8 cellular contexts compared by ENCODE assay signal in the genomic region with DNA sequence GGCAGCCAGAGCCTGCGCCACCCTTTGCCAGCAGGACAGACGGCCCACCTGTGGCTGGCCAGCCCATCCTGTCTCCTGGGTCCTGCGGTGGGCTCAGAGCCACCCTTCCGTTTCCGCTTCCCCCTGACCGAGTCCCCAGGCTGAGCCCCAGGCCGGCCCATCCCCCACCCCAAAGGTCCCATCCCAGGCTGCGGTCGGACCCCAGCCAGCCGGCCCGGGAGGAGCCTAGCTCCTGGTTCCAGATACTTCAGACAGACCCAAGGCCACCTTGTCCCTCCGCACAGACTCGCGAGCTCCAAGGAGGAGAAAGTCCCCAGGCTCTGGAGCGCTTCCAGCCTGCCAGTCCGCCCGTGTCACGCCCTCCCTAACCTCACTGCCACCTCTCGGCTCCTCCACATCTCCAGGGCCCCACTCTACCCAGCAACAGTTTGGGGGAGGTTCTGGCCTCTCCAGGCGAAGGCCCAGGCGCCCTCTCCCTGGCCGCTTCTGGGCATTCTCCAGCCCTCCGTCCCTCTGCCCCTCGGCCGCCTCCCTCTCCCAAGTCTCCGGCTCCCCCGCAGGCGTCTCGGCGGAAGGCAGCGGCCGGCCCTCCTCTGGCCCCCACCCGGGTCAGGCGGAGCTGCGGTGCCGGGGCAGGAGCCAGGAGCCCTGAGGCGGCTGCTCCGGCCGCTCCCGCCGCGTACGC. TPM values are rescaled to one million over a fixed set of nuclear protein-coding genes. Genes with fewer than 3 reads are reported as not detected.
DNase-seq lines count a peak whose midpoint lies in the region; ATAC-seq and TF ChIP-seq lines count a peak whose summit lies in the region.

No MANE protein-coding gene starts in this region.

- H3K27ac Mint-ChIP-seq in glutamatergic neuron (ENCODE audit: unreplicated experiment) = peak overlapping the region; percentile 73

- POLR2A ChIA-PET in PC-3 (lab: Charles Lee; ENCODE audit: unreplicated experiment) = interaction anchor here (0.6 kb wide), 1 partner anchor 489 kb away, joined by 3 read pairs; no protein-coding TSS in a partner anchor

- H3K79me2 ChIP-seq in PC-3 (ENCODE audit: low read length) = peaks cover 18% of the 10 kb centered on the region

- no peaks in the 10 kb centered on the region for H3K36me3 ChIP-seq in ES-I3 (ENCODE audit: insufficient read depth, low read length)
- no peaks in the 10 kb centered on the region for H3K36me3 ChIP-seq in PC-3 (ENCODE audit: low read depth, low read length)
- H3K36me3 ChIP-seq in prostate gland = no peaks in the 10 kb centered on the region

- BruUV-seq in PC-3 (replicated peaks; lab: Mats Ljungman, UMichigan) = no TSS peak

- H3F3A ChIP-seq in PC-3 (ENCODE audit: low read length, unreplicated experiment) = no peaks in the 10 kb centered on the region

- no peak overlapping the region for H3K27ac ChIP-seq in PC-3 (ENCODE audit: low read length)
- no peak overlapping the region for H3K27ac ChIP-seq in prostate gland

- H3K4me3 Mint-ChIP-seq in glutamatergic neuron (ENCODE audit: unreplicated experiment) = peak overlapping the region; percentile 87

- peak overlapping the region; percentile 88 for H2AFZ ChIP-seq in PC-3 (ENCODE audit: low read length)

- CTCF ChIA-PET in PC-3 (lab: Charles Lee) = no interaction called here

- no peaks in the 10 kb centered on the region for H3K9me3 ChIP-seq in ES-I3 (ENCODE audit: control insufficient read depth, insufficient read depth, low read length)
- H3K9me3 ChIP-seq in PC-3 (ENCODE audit: low read length) = no peaks in the 10 kb centered on the region
- no peaks in the 10 kb centered on the region for H3K9me3 ChIP-seq in prostate gland

- no peaks in the 10 kb centered on the region for H3K36me3 Mint-ChIP-seq in glutamatergic neuron (ENCODE audit: unreplicated experiment)

- H3K4me1 Mint-ChIP-seq in glutamatergic neuron (ENCODE audit: low read depth, unreplicated experiment) = peaks cover 13% of the 10 kb centered on the region

- H3K4me1 ChIP-seq in ES-I3 (ENCODE audit: insufficient read depth, low read length) (peaks cover 8% of the 10 kb centered on the region), PC-3 (ENCODE audit: insufficient read depth, low read length) (peaks cover 7% of the 10 kb centered on the region; the same call in 1 of the 2 replicates), prostate gland (replicated peaks) (peaks cover 3% of the 10 kb centered on the region)

- H3K9ac ChIP-seq in ES-I3 (ENCODE audit: low read depth, low read length) = peak overlapping the region; percentile 84
- peak overlapping the region; percentile 49 for H3K9ac ChIP-seq in PC-3 (ENCODE audit: low read length)

- DNase-seq in PC-3 = peak; percentile 43
- DNase-seq in glutamatergic neuron = peak; percentile 42
- no peak for DNase-seq in prostate gland (ENCODE audit: low spot score)
- no peak for DNase-seq in NCI-H1930 (lab: John Stamatoyannopoulos, UW)
- no peak for DNase-seq in NK-92 (lab: John Stamatoyannopoulos, UW; ENCODE audit: unreplicated experiment)
- DNase-seq in NCI-H2196 treated with DMSO at 0.1 percent for 48 hours (lab: John Stamatoyannopoulos, UW; ENCODE audit: unreplicated experiment) = no peak

- peak overlapping the region; percentile 91 for H3K4me2 ChIP-seq in PC-3 (ENCODE audit: low read length)

- H4K20me1 ChIP-seq in PC-3 (ENCODE audit: low read length) = no peaks in the 10 kb centered on the region

- H3K27me3 ChIP-seq in PC-3 (ENCODE audit: low read length) (no peaks in the 10 kb centered on the region), prostate gland (replicated peaks; ENCODE audit: insufficient read depth) (peaks cover 2% of the 10 kb centered on the region)

- H3K9me3 Mint-ChIP-seq in glutamatergic neuron (ENCODE audit: unreplicated experiment) = peaks cover 5% of the 10 kb centered on the region

- no peak for TF ChIP-seq POLR2A in prostate gland (IDR thresholded peaks at IDR 0.05)

- H3K9me2 ChIP-seq in PC-3 (replicated peaks; ENCODE audit: low read length) = no peaks in the 10 kb centered on the region

- ATAC-seq in PC-3 (peak; percentile 51), HG03196 (IDR thresholded peaks at IDR 0.05; ENCODE audit: unreplicated experiment) (no peak)

- no peak for TF ChIP-seq CTCF in PC-3 (conservative IDR thresholded peaks at IDR 0.05; ENCODE audit: low read depth, low read length)
- no peak for TF ChIP-seq CTCF in glutamatergic neuron (IDR thresholded peaks at IDR 0.05; ENCODE audit: partially characterized antibody, unreplicated experiment)
- TF ChIP-seq CTCF in prostate gland (IDR thresholded peaks at IDR 0.05) = no peak

- 8% methylated on average over 36 of the region's 43 CpGs for WGBS in prostate gland

- peaks cover 8% of the 10 kb centered on the region for H3K27me3 Mint-ChIP-seq in glutamatergic neuron (ENCODE audit: unreplicated experiment)

- H3K4me3 ChIP-seq in PC-3 (ENCODE audit: low read length) (peak overlapping the region; percentile 81), prostate gland (peak overlapping the region; percentile 23 to 29)

- intact Hi-C loops in PC-3 (cut with micrococcal nuclease) (no loop called here), prostate gland (cut with DNase I) (no loop called here)

RNA-seq across cellular contexts. Expression of a gene that starts 0.8 kb away (rescaled TPM):
- total RNA-seq in PC-3 (2014; rRNA removed) = 5.0 and 9.0 TPM in 2 replicates
- 6.9 TPM for total RNA-seq in glutamatergic neuron (ENCODE audit: unreplicated experiment)
- 10 to 100 TPM in 1 of 2 donors, under 1 TPM in 1; 0.55 to 15.3 TPM for total RNA-seq in prostate gland

Comparison
In these comparisons a context has a peak if more than half of its experiments do, and no peak if none do; other contexts are left out.
1. DNase-seq: peak in PC-3 (single experiment) and glutamatergic neuron (single experiment); none in prostate gland (single experiment), NCI-H1930 (0 of 2), NK-92 (single experiment) and NCI-H2196 treated with DMSO at 0.1 percent for 48 hours (single experiment).